1 cellular context compared by ENCODE assay signal in genomic region chr2:128178650-128179460, GRCh38.
TF ChIP-seq lines count a peak whose summit lies in the region.

No MANE protein-coding gene starts in this region.

TF ChIP-seq in HepG2, 621 proteins besides CTCF, POLR2A, EP300 and RAD21 (continued from another document and continues in another):
- TF ChIP-seq ZHX2 (IDR thresholded peaks at IDR 0.05; ENCODE audit: low read depth) (peak; percentile 44; the same call in 1 of the 2 replicates), ZHX2 (CRISPR knock-in tag; IDR thresholded peaks at IDR 0.05; ENCODE audit: borderline replicate concordance) (no peak; the same call in 1 of the 2 replicates), ZNF570 (CRISPR knock-in tag; IDR thresholded peaks at IDR 0.05; ENCODE audit: borderline replicate concordance) (no peak), TOE1 (CRISPR knock-in tag; IDR thresholded peaks at IDR 0.05) (no peak), AKNA (CRISPR knock-in tag; IDR thresholded peaks at IDR 0.05; ENCODE audit: borderline replicate concordance) (no peak), ZNF17 (CRISPR knock-in tag; IDR thresholded peaks at IDR 0.05) (no peak), ZNF441 (CRISPR knock-in tag; IDR thresholded peaks at IDR 0.05; ENCODE audit: borderline replicate concordance) (no peak; the same call in 1 of the 2 replicates), ZNF607 (CRISPR knock-in tag; IDR thresholded peaks at IDR 0.05; ENCODE audit: borderline replicate concordance) (no peak), NFIC (IDR thresholded peaks at IDR 0.05; ENCODE audit: low read length) (peak; percentile 95), RFX3 (CRISPR knock-in tag; IDR thresholded peaks at IDR 0.05) (no peak), ZBTB33 (CRISPR knock-in tag; IDR thresholded peaks at IDR 0.05) (peak; percentile 39; the same call in 1 of the 2 replicates), ARNT2 (CRISPR knock-in tag; IDR thresholded peaks at IDR 0.05; ENCODE audit: low read depth) (no peak), ZFP62 (CRISPR knock-in tag; IDR thresholded peaks at IDR 0.05) (no peak), REPIN1 (CRISPR knock-in tag; IDR thresholded peaks at IDR 0.05; ENCODE audit: borderline replicate concordance, low read depth) (peak; percentile 92), ZBTB34 (CRISPR knock-in tag; IDR thresholded peaks at IDR 0.05) (peak; percentile 59), SP140L (CRISPR knock-in tag; IDR thresholded peaks at IDR 0.05; ENCODE audit: borderline replicate concordance) (no peak; the same call in 1 of the 2 replicates), ZFP36L1 (CRISPR knock-in tag; IDR thresholded peaks at IDR 0.05) (peak; percentile 83; the same call in 1 of the 2 replicates), ZNF576 (CRISPR knock-in tag; IDR thresholded peaks at IDR 0.05) (no peak), PHF21A (CRISPR knock-in tag; IDR thresholded peaks at IDR 0.05) (peak; percentile 92), KMT2B (CRISPR knock-in tag; IDR thresholded peaks at IDR 0.05) (0 out of 2 replicates have a peak, but pooled peaks have one; percentile 32), GATA4 (IDR thresholded peaks at IDR 0.05; ENCODE audit: borderline replicate concordance, low read depth) (peak; percentile 98), ZNF547 (CRISPR knock-in tag; IDR thresholded peaks at IDR 0.05) (no peak; the same call in 1 of the 2 replicates), ZNF3 (CRISPR knock-in tag; IDR thresholded peaks at IDR 0.05) (no peak), ZNF331 (CRISPR knock-in tag; IDR thresholded peaks at IDR 0.05) (peak; percentile 94), MEIS1 (CRISPR knock-in tag; IDR thresholded peaks at IDR 0.05; ENCODE audit: borderline replicate concordance) (no peak), ZMYM3 (CRISPR knock-in tag; IDR thresholded peaks at IDR 0.05) (peak; percentile 89; the same call in 1 of the 2 replicates), NFE2L1 (CRISPR knock-in tag; IDR thresholded peaks at IDR 0.05; ENCODE audit: borderline replicate concordance) (no peak), SOX5 (CRISPR knock-in tag; IDR thresholded peaks at IDR 0.05; ENCODE audit: borderline replicate concordance) (peak; percentile 98), ZNF614 (CRISPR knock-in tag; IDR thresholded peaks at IDR 0.05; ENCODE audit: borderline replicate concordance) (peak; percentile 95), PAX8 (CRISPR knock-in tag; IDR thresholded peaks at IDR 0.05; ENCODE audit: borderline replicate concordance) (no peak), MIER2 (CRISPR knock-in tag; IDR thresholded peaks at IDR 0.05) (peak; percentile 63), ZNF12 (CRISPR knock-in tag; IDR thresholded peaks at IDR 0.05) (peak; percentile 79; the same call in 1 of the 2 replicates), RORA (CRISPR knock-in tag; IDR thresholded peaks at IDR 0.05) (no peak), ZNF724P (CRISPR knock-in tag; IDR thresholded peaks at IDR 0.05; ENCODE audit: borderline replicate concordance) (no peak)
- TF ChIP-seq, protein P1, sequence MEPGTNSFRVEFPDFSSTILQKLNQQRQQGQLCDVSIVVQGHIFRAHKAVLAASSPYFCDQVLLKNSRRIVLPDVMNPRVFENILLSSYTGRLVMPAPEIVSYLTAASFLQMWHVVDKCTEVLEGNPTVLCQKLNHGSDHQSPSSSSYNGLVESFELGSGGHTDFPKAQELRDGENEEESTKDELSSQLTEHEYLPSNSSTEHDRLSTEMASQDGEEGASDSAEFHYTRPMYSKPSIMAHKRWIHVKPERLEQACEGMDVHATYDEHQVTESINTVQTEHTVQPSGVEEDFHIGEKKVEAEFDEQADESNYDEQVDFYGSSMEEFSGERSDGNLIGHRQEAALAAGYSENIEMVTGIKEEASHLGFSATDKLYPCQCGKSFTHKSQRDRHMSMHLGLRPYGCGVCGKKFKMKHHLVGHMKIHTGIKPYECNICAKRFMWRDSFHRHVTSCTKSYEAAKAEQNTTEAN (CRISPR knock-in tag; conservative IDR thresholded peaks at IDR 0.05): peak; percentile 91
- TF ChIP-seq, protein P2, sequence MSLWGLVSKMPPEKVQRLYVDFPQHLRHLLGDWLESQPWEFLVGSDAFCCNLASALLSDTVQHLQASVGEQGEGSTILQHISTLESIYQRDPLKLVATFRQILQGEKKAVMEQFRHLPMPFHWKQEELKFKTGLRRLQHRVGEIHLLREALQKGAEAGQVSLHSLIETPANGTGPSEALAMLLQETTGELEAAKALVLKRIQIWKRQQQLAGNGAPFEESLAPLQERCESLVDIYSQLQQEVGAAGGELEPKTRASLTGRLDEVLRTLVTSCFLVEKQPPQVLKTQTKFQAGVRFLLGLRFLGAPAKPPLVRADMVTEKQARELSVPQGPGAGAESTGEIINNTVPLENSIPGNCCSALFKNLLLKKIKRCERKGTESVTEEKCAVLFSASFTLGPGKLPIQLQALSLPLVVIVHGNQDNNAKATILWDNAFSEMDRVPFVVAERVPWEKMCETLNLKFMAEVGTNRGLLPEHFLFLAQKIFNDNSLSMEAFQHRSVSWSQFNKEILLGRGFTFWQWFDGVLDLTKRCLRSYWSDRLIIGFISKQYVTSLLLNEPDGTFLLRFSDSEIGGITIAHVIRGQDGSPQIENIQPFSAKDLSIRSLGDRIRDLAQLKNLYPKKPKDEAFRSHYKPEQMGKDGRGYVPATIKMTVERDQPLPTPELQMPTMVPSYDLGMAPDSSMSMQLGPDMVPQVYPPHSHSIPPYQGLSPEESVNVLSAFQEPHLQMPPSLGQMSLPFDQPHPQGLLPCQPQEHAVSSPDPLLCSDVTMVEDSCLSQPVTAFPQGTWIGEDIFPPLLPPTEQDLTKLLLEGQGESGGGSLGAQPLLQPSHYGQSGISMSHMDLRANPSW (CRISPR knock-in tag; IDR thresholded peaks at IDR 0.05; ENCODE audit: borderline replicate concordance): peak; percentile 83; the same call in 1 of the 2 replicates
- TF ChIP-seq, protein P3, sequence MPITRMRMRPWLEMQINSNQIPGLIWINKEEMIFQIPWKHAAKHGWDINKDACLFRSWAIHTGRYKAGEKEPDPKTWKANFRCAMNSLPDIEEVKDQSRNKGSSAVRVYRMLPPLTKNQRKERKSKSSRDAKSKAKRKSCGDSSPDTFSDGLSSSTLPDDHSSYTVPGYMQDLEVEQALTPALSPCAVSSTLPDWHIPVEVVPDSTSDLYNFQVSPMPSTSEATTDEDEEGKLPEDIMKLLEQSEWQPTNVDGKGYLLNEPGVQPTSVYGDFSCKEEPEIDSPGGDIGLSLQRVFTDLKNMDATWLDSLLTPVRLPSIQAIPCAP (CRISPR knock-in tag; IDR thresholded peaks at IDR 0.05; ENCODE audit: low read depth): no peak
- TF ChIP-seq, protein P4, sequence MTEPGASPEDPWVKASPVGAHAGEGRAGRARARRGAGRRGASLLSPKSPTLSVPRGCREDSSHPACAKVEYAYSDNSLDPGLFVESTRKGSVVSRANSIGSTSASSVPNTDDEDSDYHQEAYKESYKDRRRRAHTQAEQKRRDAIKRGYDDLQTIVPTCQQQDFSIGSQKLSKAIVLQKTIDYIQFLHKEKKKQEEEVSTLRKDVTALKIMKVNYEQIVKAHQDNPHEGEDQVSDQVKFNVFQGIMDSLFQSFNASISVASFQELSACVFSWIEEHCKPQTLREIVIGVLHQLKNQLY (CRISPR knock-in tag; IDR thresholded peaks at IDR 0.05): peak; percentile 85
